In the genomic region with DNA sequence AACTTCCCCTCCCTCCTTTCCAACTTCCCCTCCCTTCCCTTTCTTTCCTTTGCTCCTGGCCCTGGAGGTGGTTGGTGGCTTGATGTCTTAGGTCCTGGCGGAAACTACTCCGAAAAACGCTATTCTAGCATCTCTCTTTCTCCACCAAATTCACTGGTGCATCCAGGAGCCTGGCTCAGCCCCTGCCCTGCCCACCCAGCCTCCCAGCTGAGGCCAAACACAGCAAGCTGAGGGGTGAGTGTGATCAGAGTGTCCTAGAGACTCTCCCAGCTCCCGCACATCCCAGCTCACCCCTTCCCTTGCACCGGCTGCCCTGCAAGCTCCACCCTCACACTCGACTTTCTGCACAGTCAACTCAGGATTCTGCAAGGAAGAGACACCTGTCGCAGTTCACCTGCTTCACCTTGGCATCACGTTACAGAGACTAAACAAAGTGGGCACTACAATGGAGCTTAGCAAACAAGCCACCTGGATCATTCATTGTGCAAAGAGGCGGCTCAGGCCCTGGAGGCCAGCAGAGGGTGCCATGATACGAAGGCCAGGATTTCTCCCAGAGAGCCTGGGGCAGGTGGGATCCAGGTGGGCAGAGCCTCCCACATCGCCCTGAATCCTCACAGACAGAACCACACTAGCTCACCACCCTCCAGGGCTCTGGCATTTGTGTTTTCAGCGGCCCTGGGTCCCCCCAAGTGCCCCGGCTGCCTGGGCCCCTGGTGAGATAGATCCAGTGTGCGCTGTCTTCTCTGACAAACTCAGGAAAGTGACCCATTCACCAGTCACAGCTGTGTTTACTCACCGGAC, we compare ENCODE assay signal across 15 cellular contexts.
DNase-seq lines count a peak whose midpoint lies in the region; ATAC-seq and TF ChIP-seq lines count a peak whose summit lies in the region.
"Had no signal": no experiment of that assay in that cellular context is flagged by ENCODE, and none has a peak within 500 bp of the region (broad histone marks: within the 10 kb centered on the region; RNA-seq: fewer than 3 reads in every experiment).

No MANE protein-coding gene starts in this region.

- H3K27me3 ChIP-seq in spleen (replicated peaks in 1 of 7), result no peaks in the 10 kb centered on the region
- H3K27me3 ChIP-seq: BE2C had no signal

- peak; percentile 81 to 98 (median 89) for DNase-seq in NCI-H1417 (lab: John Stamatoyannopoulos, UW)
- peak; percentile 45 for DNase-seq in NCI-H2171 (lab: John Stamatoyannopoulos, UW)
- DNase-seq in spleen, result peak; percentile 58
- DNase-seq in LoVo (ENCODE audit: low spot score), result no peak
- DNase-seq in Right ventricle myocardium superior, result no peak
- DNase-seq: activated CD4-positive, alpha-beta T cell treated with anti-CD3 and anti-CD28 coated beads for 48 hours; activated naive CD4-positive, alpha-beta T cell; BE2C; MV-4-11; stimulated activated CD4-positive, alpha-beta T cell treated with anti-CD3 and anti-CD28 coated beads, Interleukin-12 subunit alpha, Interleukin-12 subunit beta, amount 100 ng/mL, for 4 hours; stimulated activated naive CD4-positive, alpha-beta T cell treated with Interleukin-2 at 50 U/mL for 16 hours; T1000; trophoblast cell had no signal

- H3K4me3 ChIP-seq in spleen, result no peak overlapping the region

- no peaks in the 10 kb centered on the region for H3K4me1 ChIP-seq in spleen
- H3K4me1 ChIP-seq: BE2C had no signal

- no peaks in the 10 kb centered on the region for H3K9me3 ChIP-seq in spleen
- H3K9me3 ChIP-seq: BE2C had no signal

- TF ChIP-seq POLR2A in spleen (IDR thresholded peaks at IDR 0.05), result no peak

- H3K36me3 ChIP-seq in spleen, result no peaks in the 10 kb centered on the region
- H3K36me3 ChIP-seq: BE2C had no signal

- TF ChIP-seq CTCF in VCaP (conservative IDR thresholded peaks at IDR 0.05) (peak; percentile 48), spleen (IDR thresholded peaks at IDR 0.05 in 8 of 11, conservative IDR thresholded peaks at IDR 0.05 in 3 of 11) (no peak)

- H3K27ac ChIP-seq in VCaP (peak overlapping the region; percentile 40), spleen (no peak overlapping the region)

- intact Hi-C loops in spleen (cut with DNase I; ENCODE audit: low total_unique reads), result no loop called here
- intact Hi-C loops in Right ventricle myocardium superior (cut with DNase I), result no loop called here

- 82 to 89% (median 86%) methylated on average over 13 to 15 of the region's 15 CpGs for whole genome bisulfite sequencing in spleen, 5 donors

- ATAC-seq in GM21360 (IDR thresholded peaks at IDR 0.05; ENCODE audit: unreplicated experiment) (no peak), Right ventricle myocardium superior (ENCODE audit: poor library complexity) (no peak)

Comparison
In these comparisons a context has a peak if more than half of its experiments do, and no peak if none do; other contexts are left out.
1. DNase-seq: peak in NCI-H1417 (3 of 3), NCI-H2171 (single experiment) and spleen (single experiment); none in LoVo (single experiment) and Right ventricle myocardium superior (single experiment).